2 cellular contexts compared by ENCODE assay signal in the genomic region with DNA sequence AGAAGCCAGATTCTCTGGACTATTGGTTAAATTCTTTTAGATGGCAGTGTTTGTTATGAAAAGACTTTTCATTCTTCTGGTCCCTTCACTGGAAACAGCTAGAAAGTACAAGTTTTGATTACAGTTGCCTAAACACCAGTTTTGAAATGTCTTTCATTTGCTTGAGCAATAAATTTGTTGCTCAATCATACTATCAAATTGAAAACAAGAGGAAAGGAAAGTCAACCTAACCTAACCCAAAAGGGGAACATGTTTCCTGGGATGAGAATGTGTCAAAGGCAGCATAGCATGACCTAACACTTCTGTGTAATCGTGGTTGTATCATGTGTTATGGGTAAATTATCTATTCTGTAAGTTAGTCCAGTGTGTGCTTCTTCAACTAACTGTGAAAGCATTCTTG.
TF ChIP-seq lines count a peak whose summit lies in the region.

No MANE protein-coding gene starts in this region.

TF ChIP-seq in liver, 16 proteins besides CTCF, POLR2A, EP300 and RAD21:
- TF ChIP-seq MAX (IDR thresholded peaks at IDR 0.05): peak; percentile 19
- no peak for TF ChIP-seq JUND (IDR thresholded peaks at IDR 0.05)
- TF ChIP-seq YY1 (IDR thresholded peaks at IDR 0.05): peak; percentile 60
- peak in 1 of 2 donors; percentile 72 for TF ChIP-seq RXRA (IDR thresholded peaks at IDR 0.05)
- TF ChIP-seq HNF4A (conservative IDR thresholded peaks at IDR 0.05): peak in 1 of 2 donors; percentile 42
- TF ChIP-seq NR2F2 (IDR thresholded peaks at IDR 0.05): no peak
- peak; percentile 59 for TF ChIP-seq ZBTB33 (IDR thresholded peaks at IDR 0.05)
- peak; percentile 10 for TF ChIP-seq SP1 (IDR thresholded peaks at IDR 0.05)
TF ChIP-seq in liver: peak in this region for 6.

TF ChIP-seq in HepG2, 621 proteins besides CTCF, POLR2A, EP300 and RAD21:
- TF ChIP-seq SAFB2 (CRISPR knock-in tag; IDR thresholded peaks at IDR 0.05; ENCODE audit: borderline replicate concordance, low read depth) (no peak), KLF9 (CRISPR knock-in tag; IDR thresholded peaks at IDR 0.05; ENCODE audit: low read depth) (no peak)
